Comparison of ENCODE assay signal across 12 cellular contexts in the genomic region with DNA sequence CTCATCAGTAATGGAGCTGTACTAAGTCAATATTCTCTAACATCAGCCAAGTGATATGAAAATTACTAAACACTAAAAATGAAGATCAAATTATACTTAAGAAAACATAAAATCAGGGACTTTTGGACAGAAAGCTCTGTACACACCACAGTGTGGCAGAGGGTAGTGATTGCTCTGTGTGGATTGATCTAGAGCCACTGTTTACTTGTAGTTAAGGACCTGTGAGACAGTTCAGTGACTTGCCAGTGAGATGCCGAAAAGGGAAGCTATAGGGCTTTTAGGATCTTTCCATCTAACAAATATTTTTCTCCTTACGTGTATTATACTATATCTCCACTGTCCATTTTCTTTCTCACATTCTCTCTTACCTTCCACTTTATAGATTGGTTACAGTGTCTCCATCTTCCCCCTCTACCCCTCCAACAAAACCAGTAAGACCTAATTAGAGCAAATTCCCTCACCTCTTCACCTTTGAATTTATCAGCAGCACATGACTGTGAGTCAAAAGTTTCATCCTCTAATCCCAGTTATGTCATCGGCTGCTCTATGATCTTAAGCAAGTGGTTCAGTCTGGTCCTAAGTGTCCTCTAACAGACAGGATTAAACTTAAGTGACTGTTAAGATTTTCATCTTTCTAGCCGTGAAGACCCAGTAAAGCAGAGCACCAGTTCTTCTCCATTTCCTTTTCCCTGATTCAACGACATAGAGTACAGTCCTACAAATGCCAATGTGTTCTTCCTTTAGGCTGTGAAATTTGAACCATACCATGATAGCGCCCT. TPM values are rescaled to one million over a fixed set of nuclear protein-coding genes. Genes with fewer than 3 reads are reported as not detected.
DNase-seq lines count a peak whose midpoint lies in the region; ATAC-seq, FAIRE-seq and TF ChIP-seq lines count a peak whose summit lies in the region.
"Had no signal": no experiment of that assay in that cellular context is flagged by ENCODE, and none has a peak within 500 bp of the region (broad histone marks: within the 10 kb centered on the region; RNA-seq: fewer than 3 reads in every experiment).

No MANE protein-coding gene starts in this region.

- no peak for DNase-seq in T-helper 2 cell treated with Interferon-gamma antibody and Interleukin-4, amounts not matched to agents 5 μg/mL and 100 μg/mL, for 36 hours (ENCODE audit: low spot score)
- DNase-seq in T-helper 2 cell: no peak
- DNase-seq in activated T-helper 2 cell treated with anti-CD3 and anti-CD28 coated beads, Interferon-gamma antibody, Interleukin-2, Interleukin-4, amounts not matched to agents 10 μg/mL and 5 μg/mL and 100 μg/mL, durations not matched to agents 14 hours and 24 hours and 36 hours (ENCODE audit: low spot score): no peak
- no peak for DNase-seq in natural killer cell treated with Interleukin-12 subunit alpha and Interleukin-12 subunit beta and Interleukin-15 and Interleukin-18, amount 100 ng/mL, for 72 hours (ENCODE audit: low spot score)
- DNase-seq in urothelium cell line (ENCODE audit: low spot score): no peak
- no peak for DNase-seq in KG1 (lab: John Stamatoyannopoulos, UW)
- DNase-seq in DMS 273 treated with DMSO at 0.1 percent for 48 hours (lab: John Stamatoyannopoulos, UW): no peak
- DNase-seq: activated CD8-positive, alpha-beta memory T cell treated with anti-CD3 and anti-CD28 coated beads for 24 hours; brain microvascular endothelial cell had no signal

- peaks cover 44% of the 10 kb centered on the region for H4K20me1 ChIP-seq in Loucy (ENCODE audit: insufficient read depth, low read length, poor library complexity, severe bottlenecking)

- H3K79me2 ChIP-seq in Loucy (ENCODE audit: insufficient read depth, low read length): peaks cover 88% of the 10 kb centered on the region

- no peaks in the 10 kb centered on the region for H3F3A ChIP-seq in Loucy (ENCODE audit: low read depth)

- H3K4me2 ChIP-seq in Loucy (ENCODE audit: low read depth, low read length, poor library complexity, severe bottlenecking): peak overlapping the region; percentile 89

- peak overlapping the region; percentile 73 for H3K4me3 ChIP-seq in Loucy (ENCODE audit: low read length, poor library complexity, severe bottlenecking)

- peak in 1 of 2 donors; percentile 36 for ATAC-seq in natural killer cell treated with Interleukin-12 subunit alpha and Interleukin-12 subunit beta and Interleukin-15 and Interleukin-18, amount 100 ng/mL, for 72 hours

- no peak for FAIRE-seq in urothelium cell line (lab: Jason Lieb, UNC)

- H3K4me1 ChIP-seq in Loucy (ENCODE audit: insufficient read depth, low read length, poor library complexity, severe bottlenecking): peaks cover 62% of the 10 kb centered on the region

- intact Hi-C loops in activated T-helper 2 cell treated with anti-CD3 and anti-CD28 coated beads, Interferon-gamma antibody, Interleukin-2, Interleukin-4, amounts not matched to agents 10 μg/mL and 5 μg/mL and 100 μg/mL, durations not matched to agents 14 hours and 24 hours and 36 hours (cut with micrococcal nuclease): loop anchor here (1.0 to 5.0 kb wide), 8 partner anchors 15 to 445 kb away; no protein-coding TSS in a partner anchor

- H2AFZ ChIP-seq in Loucy (ENCODE audit: low read length): no peak overlapping the region

- H3K36me3 ChIP-seq in Loucy (ENCODE audit: insufficient read depth, low read length): peaks cover 48% of the 10 kb centered on the region
- H3K36me3 ChIP-seq: brain microvascular endothelial cell had no signal

- peak overlapping the region; percentile 45 for H3K27ac Mint-ChIP-seq in T-helper 2 cell treated with Interferon-gamma antibody and Interleukin-4, amounts not matched to agents 5 μg/mL and 100 μg/mL, for 36 hours
- H3K27ac Mint-ChIP-seq in activated T-helper 2 cell treated with anti-CD3 and anti-CD28 coated beads, Interferon-gamma antibody, Interleukin-2, Interleukin-4, amounts not matched to agents 10 μg/mL and 5 μg/mL and 100 μg/mL, durations not matched to agents 14 hours and 24 hours and 36 hours: peak overlapping the region; percentile 63
- H3K27ac Mint-ChIP-seq in natural killer cell treated with Interleukin-12 subunit alpha and Interleukin-12 subunit beta and Interleukin-15 and Interleukin-18, amount 100 ng/mL, for 72 hours: peak overlapping the region; percentile 93 to 95

- TF ChIP-seq CTCF in Loucy (conservative IDR thresholded peaks at IDR 0.05; ENCODE audit: low read length): no peak

- peak overlapping the region; percentile 65 for H3K9ac ChIP-seq in Loucy (ENCODE audit: low read depth, low read length, poor library complexity, severe bottlenecking)

- H3K9me3 Mint-ChIP-seq in T-helper 2 cell treated with Interferon-gamma antibody and Interleukin-4, amounts not matched to agents 5 μg/mL and 100 μg/mL, for 36 hours: peaks cover 6% of the 10 kb centered on the region
- H3K9me3 Mint-ChIP-seq in activated T-helper 2 cell treated with anti-CD3 and anti-CD28 coated beads, Interferon-gamma antibody, Interleukin-2, Interleukin-4, amounts not matched to agents 10 μg/mL and 5 μg/mL and 100 μg/mL, durations not matched to agents 14 hours and 24 hours and 36 hours: peaks cover 5% of the 10 kb centered on the region
- no peaks in the 10 kb centered on the region for H3K9me3 Mint-ChIP-seq in natural killer cell treated with Interleukin-12 subunit alpha and Interleukin-12 subunit beta and Interleukin-15 and Interleukin-18, amount 100 ng/mL, for 72 hours

- no peaks in the 10 kb centered on the region for H3K9me2 ChIP-seq in Loucy (replicated peaks; ENCODE audit: low read depth, low read length)

- peaks cover 6% of the 10 kb centered on the region; the same call in 1 of the 2 replicates for H3K9me3 ChIP-seq in Loucy (ENCODE audit: insufficient read depth, low read depth, low read length)

- H3K4me1 Mint-ChIP-seq in T-helper 2 cell treated with Interferon-gamma antibody and Interleukin-4, amounts not matched to agents 5 μg/mL and 100 μg/mL, for 36 hours (ENCODE audit: low read depth): peaks cover 46% of the 10 kb centered on the region
- H3K4me1 Mint-ChIP-seq in activated T-helper 2 cell treated with anti-CD3 and anti-CD28 coated beads, Interferon-gamma antibody, Interleukin-2, Interleukin-4, amounts not matched to agents 10 μg/mL and 5 μg/mL and 100 μg/mL, durations not matched to agents 14 hours and 24 hours and 36 hours (ENCODE audit: low read depth): peaks cover 56% of the 10 kb centered on the region
- H3K4me1 Mint-ChIP-seq in natural killer cell treated with Interleukin-12 subunit alpha and Interleukin-12 subunit beta and Interleukin-15 and Interleukin-18, amount 100 ng/mL, for 72 hours (ENCODE audit: low read depth in 2 of 2): peaks cover 60 to 64% of the 10 kb centered on the region in 2 donors
- H3K4me1 Mint-ChIP-seq: neural crest cell had no signal

- H3K4me3 Mint-ChIP-seq in T-helper 2 cell treated with Interferon-gamma antibody and Interleukin-4, amounts not matched to agents 5 μg/mL and 100 μg/mL, for 36 hours: peak overlapping the region; percentile 35
- H3K4me3 Mint-ChIP-seq in activated T-helper 2 cell treated with anti-CD3 and anti-CD28 coated beads, Interferon-gamma antibody, Interleukin-2, Interleukin-4, amounts not matched to agents 10 μg/mL and 5 μg/mL and 100 μg/mL, durations not matched to agents 14 hours and 24 hours and 36 hours (ENCODE audit: low read depth): peak overlapping the region; percentile 37
- H3K4me3 Mint-ChIP-seq in natural killer cell treated with Interleukin-12 subunit alpha and Interleukin-12 subunit beta and Interleukin-15 and Interleukin-18, amount 100 ng/mL, for 72 hours: peak overlapping the region; percentile 95
- H3K4me3 Mint-ChIP-seq: neural crest cell had no signal

- H3K27me3 ChIP-seq in Loucy (ENCODE audit: insufficient read depth, low read length, poor library complexity, severe bottlenecking): no peaks in the 10 kb centered on the region
- H3K27me3 ChIP-seq: brain microvascular endothelial cell had no signal

- H3K36me3 Mint-ChIP-seq in T-helper 2 cell treated with Interferon-gamma antibody and Interleukin-4, amounts not matched to agents 5 μg/mL and 100 μg/mL, for 36 hours (ENCODE audit: low read depth): peaks cover 84% of the 10 kb centered on the region
- H3K36me3 Mint-ChIP-seq in activated T-helper 2 cell treated with anti-CD3 and anti-CD28 coated beads, Interferon-gamma antibody, Interleukin-2, Interleukin-4, amounts not matched to agents 10 μg/mL and 5 μg/mL and 100 μg/mL, durations not matched to agents 14 hours and 24 hours and 36 hours (ENCODE audit: low read depth): peaks cover 97% of the 10 kb centered on the region
- peaks cover 42% of the 10 kb centered on the region for H3K36me3 Mint-ChIP-seq in natural killer cell treated with Interleukin-12 subunit alpha and Interleukin-12 subunit beta and Interleukin-15 and Interleukin-18, amount 100 ng/mL, for 72 hours

- H3K27me3 Mint-ChIP-seq in T-helper 2 cell treated with Interferon-gamma antibody and Interleukin-4, amounts not matched to agents 5 μg/mL and 100 μg/mL, for 36 hours (ENCODE audit: low read depth): no peaks in the 10 kb centered on the region
- H3K27me3 Mint-ChIP-seq in activated T-helper 2 cell treated with anti-CD3 and anti-CD28 coated beads, Interferon-gamma antibody, Interleukin-2, Interleukin-4, amounts not matched to agents 10 μg/mL and 5 μg/mL and 100 μg/mL, durations not matched to agents 14 hours and 24 hours and 36 hours (ENCODE audit: low read depth): no peaks in the 10 kb centered on the region
- H3K27me3 Mint-ChIP-seq in natural killer cell treated with Interleukin-12 subunit alpha and Interleukin-12 subunit beta and Interleukin-15 and Interleukin-18, amount 100 ng/mL, for 72 hours: no peaks in the 10 kb centered on the region

RNA-seq across cellular contexts. Expression of gene PIK3CG, which starts 6.9 kb away (rescaled TPM):
- total RNA-seq in activated T-helper 2 cell treated with anti-CD3 and anti-CD28 coated beads, Interferon-gamma antibody, Interleukin-2, Interleukin-4, amounts not matched to agents 10 μg/mL and 5 μg/mL and 100 μg/mL, durations not matched to agents 14 hours and 24 hours and 36 hours: 36.6 and 36.7 TPM in 2 replicates
- total RNA-seq in natural killer cell treated with Interleukin-12 subunit alpha and Interleukin-12 subunit beta and Interleukin-15 and Interleukin-18, amount 100 ng/mL, for 72 hours: 10 to 100 TPM; 64.2 to 80.7 TPM
- total RNA-seq: H4, neural crest cell had no signal

Comparison
In these comparisons a context has a peak if more than half of its experiments do, and no peak if none do; other contexts are left out.
1. H3K4me3 Mint-ChIP-seq: peak in every context shown above with its lines; median percentile 95 in natural killer cell treated with Interleukin-12 subunit alpha and Interleukin-12 subunit beta and Interleukin-15 and Interleukin-18, amount 100 ng/mL, for 72 hours; 37 in activated T-helper 2 cell treated with anti-CD3 and anti-CD28 coated beads, Interferon-gamma antibody, Interleukin-2, Interleukin-4, amounts not matched to agents 10 μg/mL and 5 μg/mL and 100 μg/mL, durations not matched to agents 14 hours and 24 hours and 36 hours; 35 in T-helper 2 cell treated with Interferon-gamma antibody and Interleukin-4, amounts not matched to agents 5 μg/mL and 100 μg/mL, for 36 hours.